ENCODE assay signal across 12 cellular contexts in genomic region chr13:50805805-50806204, GRCh38. TPM values are rescaled to one million over a fixed set of nuclear protein-coding genes. Genes with fewer than 3 reads are reported as not detected.
DNase-seq lines count a peak whose midpoint lies in the region; ATAC-seq and TF ChIP-seq lines count a peak whose summit lies in the region.
"Had no signal": no experiment of that assay in that cellular context is flagged by ENCODE, and none has a peak within 500 bp of the region (broad histone marks: within the 10 kb centered on the region; RNA-seq: fewer than 3 reads in every experiment).

No MANE protein-coding gene starts in this region.

- H3K4me1 Mint-ChIP-seq in MCF 10A (ENCODE audit: insufficient read depth, unreplicated experiment), result peaks cover 5% of the 10 kb centered on the region
- peaks cover 26% of the 10 kb centered on the region for H3K4me1 Mint-ChIP-seq in type B pancreatic cell (ENCODE audit: unreplicated experiment)
- H3K4me1 Mint-ChIP-seq in activated T-cell treated with anti-CD3 and anti-CD28 coated beads, Interleukin-2, amount 50 U/mL, for 24 hours (ENCODE audit: low read depth), result peaks cover 5% of the 10 kb centered on the region

- H3K4me1 ChIP-seq in breast epithelium, result no peaks in the 10 kb centered on the region
- peaks cover 0 to 10% (median 2%) of the 10 kb centered on the region in 3 donors for H3K4me1 ChIP-seq in gastroesophageal sphincter

- no peaks in the 10 kb centered on the region for H3K36me3 ChIP-seq in breast epithelium
- no peaks in the 10 kb centered on the region for H3K36me3 ChIP-seq in gastroesophageal sphincter
- H3K36me3 ChIP-seq: upper lobe of right lung had no signal

- H3K36me3 Mint-ChIP-seq in MCF 10A (ENCODE audit: insufficient read depth, unreplicated experiment) (no peaks in the 10 kb centered on the region), type B pancreatic cell (no peaks in the 10 kb centered on the region)
- H3K36me3 Mint-ChIP-seq in activated T-cell treated with anti-CD3 and anti-CD28 coated beads, Interleukin-2, amount 50 U/mL, for 24 hours (ENCODE audit: low read depth), result no peaks in the 10 kb centered on the region

- TF ChIP-seq EP300 in gastroesophageal sphincter (IDR thresholded peaks at IDR 0.05), result no peak

- no peak for ATAC-seq in gastroesophageal sphincter
- ATAC-seq in GM19463 (IDR thresholded peaks at IDR 0.05; ENCODE audit: unreplicated experiment), result no peak
- ATAC-seq: activated naive CD8-positive, alpha-beta T cell treated with anti-CD3 and anti-CD28 coated beads, Interleukin-2, amount 50 U/mL, for 24 hours; left colon; upper lobe of right lung had no signal

- H3K27me3 ChIP-seq in breast epithelium, result no peaks in the 10 kb centered on the region
- H3K27me3 ChIP-seq in gastroesophageal sphincter, result no peaks in the 10 kb centered on the region
- H3K27me3 ChIP-seq: upper lobe of right lung had no signal

- H3K27me3 Mint-ChIP-seq in MCF 10A (ENCODE audit: insufficient read depth, unreplicated experiment) (no peaks in the 10 kb centered on the region), type B pancreatic cell (no peaks in the 10 kb centered on the region)
- H3K27me3 Mint-ChIP-seq in activated T-cell treated with anti-CD3 and anti-CD28 coated beads, Interleukin-2, amount 50 U/mL, for 24 hours, result no peaks in the 10 kb centered on the region
- H3K27me3 Mint-ChIP-seq: activated naive CD8-positive, alpha-beta T cell treated with anti-CD3 and anti-CD28 coated beads, Interleukin-2, amount 50 U/mL, for 24 hours had no signal

- H3K4me3 ChIP-seq in breast epithelium (no peak overlapping the region), cardiac fibroblast (replicated peaks in 1 of 2; ENCODE audit: low read depth in 2 of 2, low read length in 2 of 2) (no peak overlapping the region), gastroesophageal sphincter (no peak overlapping the region)
- H3K4me3 ChIP-seq: upper lobe of right lung had no signal

- H3K27ac ChIP-seq in breast epithelium (no peak overlapping the region), gastroesophageal sphincter (no peak overlapping the region)
- H3K27ac ChIP-seq: upper lobe of right lung had no signal

- CTCF ChIA-PET in MCF 10A (lab: Yijun Ruan, JAX), result interaction anchor here (0.6 to 2.1 kb wide), 10 partner anchors 42 to 1587 kb away, joined by 3 to 11 read pairs (median 4); no protein-coding TSS in a partner anchor

- BruUV-seq in MCF 10A (replicated peaks; lab: Mats Ljungman, UMichigan), result no TSS peak

- DNase-seq in MCF 10A (ENCODE audit: unreplicated experiment), result peak; percentile 8
- no peak for DNase-seq in breast epithelium (ENCODE audit: low spot score in 2 of 2)
- DNase-seq in NCI-H2171 (lab: John Stamatoyannopoulos, UW), result peak; percentile 10
- peak; percentile 29 to 51 for DNase-seq in cardiac fibroblast (ENCODE audit: low read depth in 2 of 2)
- DNase-seq in type B pancreatic cell (ENCODE audit: extremely low spot score, unreplicated experiment), result no peak
- no peak for DNase-seq in activated T-cell treated with anti-CD3 and anti-CD28 coated beads, Interleukin-2, amount 50 U/mL, for 24 hours
- DNase-seq: activated naive CD8-positive, alpha-beta T cell treated with anti-CD3 and anti-CD28 coated beads, Interleukin-2, amount 50 U/mL, for 24 hours; left colon; NCI-H1436 treated with DMSO at 0.1 percent for 48 hours; upper lobe of right lung had no signal

- TF ChIP-seq CTCF in MCF 10A (IDR thresholded peaks at IDR 0.05; ENCODE audit: unreplicated experiment) (peak; percentile 17), breast epithelium (IDR thresholded peaks at IDR 0.05) (no peak), cardiac fibroblast (IDR thresholded peaks at IDR 0.05; ENCODE audit: low read depth, low read length) (peak; percentile 18), type B pancreatic cell (conservative IDR thresholded peaks at IDR 0.05) (peak; percentile 29), gastroesophageal sphincter (IDR thresholded peaks at IDR 0.05) (no peak)

- TF ChIP-seq POLR2A in breast epithelium (IDR thresholded peaks at IDR 0.05), result no peak
- TF ChIP-seq POLR2A in gastroesophageal sphincter (IDR thresholded peaks at IDR 0.05), result no peak

- H3K9me3 Mint-ChIP-seq in MCF 10A (ENCODE audit: unreplicated experiment) (peaks cover 10% of the 10 kb centered on the region), type B pancreatic cell (peaks cover 3% of the 10 kb centered on the region)
- peaks cover 3% of the 10 kb centered on the region for H3K9me3 Mint-ChIP-seq in activated T-cell treated with anti-CD3 and anti-CD28 coated beads, Interleukin-2, amount 50 U/mL, for 24 hours

- POLR2A ChIA-PET in MCF 10A (lab: Yijun Ruan, JAX), result interaction anchor here (0.7 to 1.6 kb wide), 3 partner anchors 54 to 724 kb away, joined by 3 to 4 read pairs (median 3); no protein-coding TSS in a partner anchor

- peaks cover 0 to 12% of the 10 kb centered on the region in 2 donors for H3K9me3 ChIP-seq in breast epithelium
- peaks cover 0 to 11% (median 0%) of the 10 kb centered on the region in 3 donors for H3K9me3 ChIP-seq in gastroesophageal sphincter
- H3K9me3 ChIP-seq: upper lobe of right lung had no signal

- no peak overlapping the region for H3K27ac Mint-ChIP-seq in MCF 10A (ENCODE audit: low read depth, unreplicated experiment)
- H3K27ac Mint-ChIP-seq in type B pancreatic cell, result no peak overlapping the region
- no peak overlapping the region for H3K27ac Mint-ChIP-seq in activated T-cell treated with anti-CD3 and anti-CD28 coated beads, Interleukin-2, amount 50 U/mL, for 24 hours
- H3K27ac Mint-ChIP-seq: activated naive CD8-positive, alpha-beta T cell treated with anti-CD3 and anti-CD28 coated beads, Interleukin-2, amount 50 U/mL, for 24 hours had no signal

- H3K4me3 Mint-ChIP-seq in MCF 10A (ENCODE audit: unreplicated experiment) (no peak overlapping the region), type B pancreatic cell (no peak overlapping the region)
- H3K4me3 Mint-ChIP-seq in activated T-cell treated with anti-CD3 and anti-CD28 coated beads, Interleukin-2, amount 50 U/mL, for 24 hours, result no peak overlapping the region
- H3K4me3 Mint-ChIP-seq: activated naive CD8-positive, alpha-beta T cell treated with anti-CD3 and anti-CD28 coated beads, Interleukin-2, amount 50 U/mL, for 24 hours had no signal

- intact Hi-C loops in MCF 10A (cut with micrococcal nuclease) (no loop called here), breast epithelium (cut with DNase I; ENCODE audit: low total_unique reads) (no loop called here)

RNA-seq across cellular contexts. Expression of gene DLEU7, which starts 37.7 kb away (rescaled TPM):
- total RNA-seq in MCF 10A (2022) (not detected in 2 replicates), breast epithelium (under 1 TPM; 0.15 to 0.66 (median 0.48) TPM), type B pancreatic cell (ENCODE audit: low replicate concordance) (14.4 TPM in 1 of 2 replicates, not detected in the other), gastroesophageal sphincter (1 to 10 TPM in 1 of 4 donors, not detected in 3; 1.1 TPM)

Comparison
In these comparisons a context has a peak if more than half of its experiments do, and no peak if none do; other contexts are left out.
1. DNase-seq: peak in MCF 10A (single experiment), NCI-H2171 (single experiment) and cardiac fibroblast (2 of 2); none in breast epithelium (0 of 2), type B pancreatic cell (single experiment) and activated T-cell treated with anti-CD3 and anti-CD28 coated beads, Interleukin-2, amount 50 U/mL, for 24 hours (single experiment).
2. CTCF ChIP-seq: peak in MCF 10A (single experiment), cardiac fibroblast (single experiment) and type B pancreatic cell (single experiment); none in breast epithelium (0 of 3) and gastroesophageal sphincter (0 of 4).